Comparison of ENCODE assay signal across 15 cellular contexts in genomic region chr17:81000089-81000630, GRCh38.
"Had no signal": no experiment of that assay in that cellular context is flagged by ENCODE, and none has a peak within 500 bp of the region (broad histone marks: within the 10 kb centered on the region; RNA-seq: fewer than 3 reads in every experiment).

No MANE protein-coding gene starts in this region.

- H3K4me3 ChIP-seq: left lung had no signal

- ATAC-seq: activated CD8-positive, alpha-beta T cell treated with anti-CD3 and anti-CD28 coated beads, Interleukin-2, amount 10 ng/mL, durations not matched to agents 7 days and 5 days; activated naive CD4-positive, alpha-beta T cell treated with anti-CD3 and anti-CD28 coated beads, Interleukin-2, amount 50 U/mL, for 72 hours; foreskin keratinocyte; left lung; stimulated activated naive CD8-positive, alpha-beta T cell treated with anti-CD3 and anti-CD28 coated beads, Interleukin-15, Interleukin-2, amounts not matched to agents 100 U/mL and 50 U/mL, for 24 hours had no signal

- H3K9ac ChIP-seq: parathyroid adenoma had no signal

- DNase-seq: activated CD4-positive, alpha-beta T cell treated with anti-CD3 and anti-CD28 coated beads, Interleukin-2, amount 10 ng/mL, durations not matched to agents 7 days and 5 days; activated CD8-positive, alpha-beta T cell treated with anti-CD3 and anti-CD28 coated beads, Interleukin-2, amount 10 ng/mL, durations not matched to agents 7 days and 5 days; activated gamma-delta T cell; aorta; dermis blood vessel endothelial cell; effector CD8-positive, alpha-beta T cell; foreskin keratinocyte; mammary epithelial cell; midbrain; stimulated activated CD4-positive, alpha-beta T cell treated with anti-CD3 and anti-CD28 coated beads, Interleukin-12 subunit alpha, Interleukin-12 subunit beta, amount 100 ng/mL, for 4 hours; stimulated activated CD4-positive, alpha-beta T cell treated with anti-CD3 and anti-CD28 coated beads, Interleukin-4, amount 100 ng/mL, for 4 hours; stimulated activated naive CD8-positive, alpha-beta T cell treated with anti-CD3 and anti-CD28 coated beads, Interleukin-15, Interleukin-2, amounts not matched to agents 100 U/mL and 50 U/mL, for 24 hours had no signal

- H3K27ac ChIP-seq: foreskin keratinocyte, left lung, parathyroid adenoma had no signal

- H3K4me1 ChIP-seq: foreskin keratinocyte, parathyroid adenoma had no signal

- H3K9me3 ChIP-seq: left lung had no signal
